In the genomic region with DNA sequence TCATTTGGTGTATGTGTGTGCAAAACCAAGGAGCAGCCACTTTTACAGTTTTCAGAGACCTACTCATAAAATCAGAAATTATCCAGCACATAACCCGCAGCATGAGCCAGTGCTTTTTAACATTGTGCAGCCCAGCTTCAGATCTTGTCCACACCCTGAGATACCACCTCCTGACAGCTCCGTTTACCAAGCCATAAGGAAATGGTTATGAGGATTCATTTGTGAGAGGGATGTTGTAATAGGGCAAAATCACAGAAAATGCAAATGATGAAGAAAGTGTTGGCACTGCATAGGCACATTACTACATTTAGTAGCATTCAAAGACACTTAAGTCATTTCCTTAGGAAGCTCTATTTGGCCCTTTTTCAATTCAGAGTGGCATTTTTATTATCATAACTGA, we compare ENCODE assay signal across 19 cellular contexts.
DNase-seq lines count a peak whose midpoint lies in the region; FAIRE-seq and TF ChIP-seq lines count a peak whose summit lies in the region.
"Had no signal": no experiment of that assay in that cellular context is flagged by ENCODE, and none has a peak within 500 bp of the region (broad histone marks: within the 10 kb centered on the region; RNA-seq: fewer than 3 reads in every experiment).

No MANE protein-coding gene starts in this region.

- WGBS in sigmoid colon, 2 donors: 24 to 61% methylated on average over 2 of the region's 2 CpGs

- FAIRE-seq in GM19239 (lab: Jason Lieb, UNC): no peak
- FAIRE-seq: keratinocyte had no signal

- H3K27ac ChIP-seq in SK-N-MC: peak overlapping the region; percentile 6
- H3K27ac ChIP-seq in sigmoid colon: peak overlapping the region in 3 of 4 donors; percentile 4 to 73 (median 60)
- H3K27ac ChIP-seq: coronary artery, tibial artery had no signal

- H3K4me3 ChIP-seq in SK-N-MC (peak overlapping the region; percentile 14; the same call in 1 of the 2 replicates), sigmoid colon (no peak overlapping the region)
- H3K4me3 ChIP-seq: coronary artery, GM23338, tibial artery had no signal

- DNase-seq in GM03348 (ENCODE audit: low spot score): peak; percentile 67
- peak; percentile 66 for DNase-seq in SK-N-MC (ENCODE audit: low read depth, low spot score)
- peak; percentile 94 for DNase-seq in fibroblast of gingiva (ENCODE audit: low read depth)
- no peak for DNase-seq in sigmoid colon
- DNase-seq in SKM-1 (lab: John Stamatoyannopoulos, UW; ENCODE audit: unreplicated experiment): no peak
- DNase-seq in A172 (ENCODE audit: low spot score): no peak
- DNase-seq in NCI-H82 (lab: John Stamatoyannopoulos, UW): no peak
- DNase-seq in GM19239 (ENCODE audit: insufficient read length, low spot score): no peak
- DNase-seq: activated CD4-positive, alpha-beta T cell treated with anti-CD3 and anti-CD28 coated beads, Interleukin-2, amount 50 U/mL, for 4 hours; activated CD8-positive, alpha-beta memory T cell treated with anti-CD3 and anti-CD28 coated beads, Interleukin-2, amount 50 U/mL, for 4 hours; activated naive CD8-positive, alpha-beta T cell treated with anti-CD3 and anti-CD28 coated beads, Interleukin-2, amount 10 ng/mL, durations not matched to agents 7 days and 5 days; DMS79 treated with DMSO at 0.1 percent for 48 hours; NCI-H510A treated with DMSO at 0.1 percent for 48 hours; stimulated activated CD4-positive, alpha-beta T cell treated with anti-CD3 and anti-CD28 coated beads, Interleukin-4, amount 100 ng/mL, for 4 hours; T-helper 9 cell; tibial artery had no signal

- H3K27me3 ChIP-seq in sigmoid colon: no peaks in the 10 kb centered on the region
- H3K27me3 ChIP-seq: tibial artery had no signal

- no peak overlapping the region for H3K9ac ChIP-seq in SK-N-MC (ENCODE audit: insufficient read length)

- H3K9me3 ChIP-seq in SK-N-MC (ENCODE audit: low read depth, low read length) (no peaks in the 10 kb centered on the region), sigmoid colon (no peaks in the 10 kb centered on the region)
- H3K9me3 ChIP-seq: tibial artery had no signal

- H3K4me1 ChIP-seq in sigmoid colon: peaks cover 0 to 79% (median 59%) of the 10 kb centered on the region in 4 donors

- intact Hi-C loops in sigmoid colon (cut with DNase I): loop anchor here (10.0 kb wide), 3 partner anchors 184 to 574 kb away; a partner anchor contains a TSS

- no peak for TF ChIP-seq POLR2A in sigmoid colon (IDR thresholded peaks at IDR 0.05)

- no peak for TF ChIP-seq EP300 in sigmoid colon (IDR thresholded peaks at IDR 0.05)

- TF ChIP-seq CTCF in sigmoid colon (IDR thresholded peaks at IDR 0.05): no peak

- H3K36me3 ChIP-seq in SK-N-MC (ENCODE audit: insufficient read depth, low read length): no peaks in the 10 kb centered on the region
- peaks cover 0 to 9% (median 0%) of the 10 kb centered on the region in 4 donors for H3K36me3 ChIP-seq in sigmoid colon
- H3K36me3 ChIP-seq: tibial artery had no signal

Comparison
In these comparisons a context has a peak if more than half of its experiments do, and no peak if none do; other contexts are left out.
1. DNase-seq: peak in GM03348 (single experiment), SK-N-MC (single experiment) and fibroblast of gingiva (single experiment); none in sigmoid colon (single experiment), SKM-1 (single experiment), A172 (single experiment), NCI-H82 (single experiment) and GM19239 (single experiment).